17 cellular contexts compared by ENCODE assay signal in the genomic region with DNA sequence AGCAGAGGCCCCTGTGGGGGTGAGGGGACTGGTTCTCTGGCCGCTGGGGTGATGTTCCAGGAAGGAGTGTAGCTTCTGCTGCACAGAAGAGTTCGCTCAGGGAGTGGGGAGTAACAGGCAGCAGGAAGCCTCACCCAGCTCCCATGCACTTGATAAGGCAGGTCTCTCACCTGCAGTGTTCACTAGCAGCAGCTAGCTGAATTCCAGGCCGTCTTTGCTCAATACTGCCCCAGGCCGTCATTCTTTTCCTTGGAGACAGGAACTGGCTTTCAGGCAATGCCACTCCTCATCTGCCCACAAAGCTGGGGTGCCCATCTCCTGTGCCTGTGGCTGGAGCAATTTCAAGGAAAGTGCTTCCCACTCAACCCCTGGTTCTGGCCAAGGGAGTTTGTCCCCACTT.
DNase-seq lines count a peak whose midpoint lies in the region; ATAC-seq, FAIRE-seq and TF ChIP-seq lines count a peak whose summit lies in the region.
"Had no signal": no experiment of that assay in that cellular context is flagged by ENCODE, and none has a peak within 500 bp of the region (broad histone marks: within the 10 kb centered on the region; RNA-seq: fewer than 3 reads in every experiment).

No MANE protein-coding gene starts in this region.

- H3K4me1 ChIP-seq in Caco-2 (peaks cover 33% of the 10 kb centered on the region), mesendoderm (ENCODE audit: control insufficient read depth, low read depth, low read length) (peaks cover 14% of the 10 kb centered on the region)

- H3K4me3 Mint-ChIP-seq in Caco-2 (ENCODE audit: unreplicated experiment) (no peak overlapping the region), HFFc6 (no peak overlapping the region)

- DNase-seq in Caco-2 (peak; percentile 85 to 89), M059J (ENCODE audit: low read depth) (peak; percentile 55), bronchial epithelial cell (ENCODE audit: low read depth) (peak; percentile 73), mesendoderm (peak; percentile 96), HFFc6 (no peak)
- DNase-seq: activated T-cell treated with anti-CD3 and anti-CD28 coated beads for 4 hours, DND-41, KBM-7, NCI-H187, psoas muscle had no signal

- H2BK120ac ChIP-seq in mesendoderm (ENCODE audit: low read depth, low read length): peak overlapping the region; percentile 15

- H3K4me3 ChIP-seq in Caco-2 (ENCODE audit: low read depth, low read length): no peak overlapping the region
- no peak overlapping the region for H3K4me3 ChIP-seq in bronchial epithelial cell (ENCODE audit: low read depth, low read length)
- no peak overlapping the region for H3K4me3 ChIP-seq in mesendoderm (ENCODE audit: low read length)
- H3K4me3 ChIP-seq: coronary artery, psoas muscle, vagina had no signal

- peak overlapping the region; percentile 87 for H3K27ac ChIP-seq in mesendoderm (ENCODE audit: low read depth, low read length)
- H3K27ac ChIP-seq: psoas muscle, vagina had no signal

- H2BK5ac ChIP-seq in mesendoderm (ENCODE audit: low read length): peak overlapping the region; percentile 36

- H3K9me3 ChIP-seq in Caco-2: peaks cover 11% of the 10 kb centered on the region
- H3K9me3 ChIP-seq: vagina had no signal

- H3K27me3 Mint-ChIP-seq in Caco-2 (ENCODE audit: insufficient read depth, unreplicated experiment) (no peaks in the 10 kb centered on the region), HFFc6 (ENCODE audit: insufficient read depth) (no peaks in the 10 kb centered on the region; the same call in 1 of the 2 replicates)

- peaks cover 13% of the 10 kb centered on the region for H3K79me1 ChIP-seq in mesendoderm (ENCODE audit: low read length)

- H3K9ac ChIP-seq in mesendoderm (ENCODE audit: low read length): peak overlapping the region; percentile 30

- no peak overlapping the region for H2BK15ac ChIP-seq in mesendoderm (replicated peaks; ENCODE audit: low read depth)

- H2AK5ac ChIP-seq in mesendoderm (ENCODE audit: low read length): peak overlapping the region; percentile 47

- H3K27me3 ChIP-seq in Caco-2 (replicated peaks; ENCODE audit: control insufficient read depth, insufficient read depth, low read length) (no peaks in the 10 kb centered on the region), bronchial epithelial cell (ENCODE audit: control insufficient read depth, insufficient read depth, low read length) (no peaks in the 10 kb centered on the region), mesendoderm (ENCODE audit: insufficient read depth, low read length, poor library complexity) (no peaks in the 10 kb centered on the region)
- H3K27me3 ChIP-seq: vagina had no signal

- no peak for FAIRE-seq in bronchial epithelial cell (lab: Jason Lieb, UNC)
- FAIRE-seq: GM12891 had no signal

- peaks cover 3% of the 10 kb centered on the region for H3K79me2 ChIP-seq in mesendoderm (ENCODE audit: control insufficient read depth, insufficient read depth, low read length)

- TF ChIP-seq CTCF in Caco-2 (IDR thresholded peaks at IDR 0.05; ENCODE audit: insufficient read depth in 1 of 2, low read depth in 1 of 2, low read length in 1 of 2, severe bottlenecking in 1 of 2, unreplicated experiment in 1 of 2): peak in 1 of 2 experiments; percentile 35
- TF ChIP-seq CTCF in bronchial epithelial cell (IDR thresholded peaks at IDR 0.05; ENCODE audit: insufficient read depth, low read length, severe bottlenecking): no peak
- no peak for TF ChIP-seq CTCF in HFFc6 (IDR thresholded peaks at IDR 0.05)

- intact Hi-C loops in Caco-2 (cut with micrococcal nuclease; ENCODE audit: unreplicated experiment): loop anchor here (1.0 to 5.0 kb wide), 5 partner anchors 23 to 176 kb away; no protein-coding TSS in a partner anchor

- no peak overlapping the region for H4K5ac ChIP-seq in mesendoderm (ENCODE audit: low read length)

- no peak overlapping the region for H4K8ac ChIP-seq in mesendoderm (ENCODE audit: low read depth, low read length)

- H3K27ac Mint-ChIP-seq in Caco-2 (ENCODE audit: unreplicated experiment) (peak overlapping the region; percentile 81), HFFc6 (no peak overlapping the region)

- peak overlapping the region; percentile 45 for H3K4ac ChIP-seq in mesendoderm (ENCODE audit: low read depth, low read length)

- peak overlapping the region; percentile 93 for H3K18ac ChIP-seq in mesendoderm (ENCODE audit: low read length)

- H3K36me3 ChIP-seq in Caco-2 (ENCODE audit: control insufficient read depth, insufficient read depth, low read length) (peaks cover 1% of the 10 kb centered on the region; the same call in 1 of the 2 replicates), bronchial epithelial cell (ENCODE audit: control insufficient read depth, insufficient read depth, low read length) (no peaks in the 10 kb centered on the region), mesendoderm (ENCODE audit: control insufficient read depth, insufficient read depth, low read length) (no peaks in the 10 kb centered on the region)
- H3K36me3 ChIP-seq: vagina had no signal

- H3K23ac ChIP-seq in mesendoderm (ENCODE audit: low read length): no peak overlapping the region

- H3K56ac ChIP-seq in mesendoderm (ENCODE audit: low read length): peak overlapping the region; percentile 56

- WGBS in mesendoderm (ENCODE audit: extremely low coverage, insufficient coverage, low lambda C conversion rate): no CpG with 5 or more reads among the region's 4 CpGs

- H3K36me3 Mint-ChIP-seq in Caco-2 (ENCODE audit: insufficient read depth, unreplicated experiment) (peaks cover 5% of the 10 kb centered on the region), HFFc6 (ENCODE audit: low read depth) (peaks cover 13% of the 10 kb centered on the region; the same call in 1 of the 2 replicates)

- H3K9me3 Mint-ChIP-seq in Caco-2 (ENCODE audit: unreplicated experiment) (peaks cover 27% of the 10 kb centered on the region), HFFc6 (peaks cover 16% of the 10 kb centered on the region)

- no peak for ATAC-seq in GM21447 (IDR thresholded peaks at IDR 0.05; ENCODE audit: unreplicated experiment)
- no peak for ATAC-seq in GM21360 (IDR thresholded peaks at IDR 0.05; ENCODE audit: unreplicated experiment)
- ATAC-seq in HG03139 (IDR thresholded peaks at IDR 0.05; ENCODE audit: unreplicated experiment): no peak
- ATAC-seq: activated CD4-positive, CD25-positive, alpha-beta regulatory T cell treated with anti-CD3 and anti-CD28 coated beads, Interleukin-2, amount 50 U/mL, for 24 hours; psoas muscle had no signal

- POLR2A ChIA-PET in Caco-2 (lab: Charles Lee): interaction anchor here (1.1 kb wide), 1 partner anchor 23 kb away, joined by 3 read pairs; no protein-coding TSS in a partner anchor

- no TSS peak for BruUV-seq in Caco-2 (replicated peaks; lab: Mats Ljungman, UMichigan)

- CTCF ChIA-PET in Caco-2 (lab: Charles Lee): interaction anchor here (0.6 to 2.3 kb wide), 4 partner anchors 10 to 75 kb away, joined by 3 to 13 read pairs (median 5); no protein-coding TSS in a partner anchor

- H3K4me1 Mint-ChIP-seq in Caco-2 (ENCODE audit: low read depth, unreplicated experiment) (peaks cover 16% of the 10 kb centered on the region), HFFc6 (ENCODE audit: low read depth) (no peaks in the 10 kb centered on the region)

- no peak overlapping the region for H3K4me2 ChIP-seq in mesendoderm (ENCODE audit: low read length)
